8 cellular contexts compared by ENCODE assay signal in the genomic region with DNA sequence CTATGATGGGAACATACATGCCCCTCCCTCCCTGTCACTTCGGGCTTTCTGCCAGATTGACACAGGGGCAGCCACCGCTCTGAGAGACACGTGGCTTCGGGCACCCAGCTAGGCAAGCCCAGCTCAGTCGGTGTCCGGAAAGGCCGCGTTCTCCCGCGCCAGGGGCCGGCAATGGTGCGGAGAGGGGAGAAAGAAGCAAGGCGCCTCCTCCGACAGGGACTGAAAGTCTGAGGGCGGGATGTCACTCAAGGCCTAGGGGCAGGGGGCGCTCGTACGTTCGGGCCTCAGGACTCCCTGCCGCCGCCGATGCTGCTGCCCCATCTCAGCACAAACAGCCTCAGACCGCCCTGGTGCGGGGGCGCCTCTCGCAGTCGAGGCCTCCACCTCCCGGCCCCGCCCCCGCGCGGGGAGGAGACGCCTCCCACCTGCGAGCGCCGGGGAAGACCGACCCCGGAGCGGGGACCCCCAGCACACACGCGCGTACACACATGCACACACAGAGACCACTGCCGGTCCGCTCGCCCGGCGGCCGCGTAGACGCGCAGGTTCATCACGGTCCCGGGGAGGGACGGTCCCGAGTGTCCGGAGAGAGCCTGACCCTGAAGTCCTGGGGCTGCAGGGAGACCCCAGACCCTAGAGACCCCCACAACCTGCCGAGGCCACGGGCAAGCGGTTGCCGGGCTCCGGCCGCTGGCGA.
DNase-seq lines count a peak whose midpoint lies in the region; ATAC-seq and TF ChIP-seq lines count a peak whose summit lies in the region.

No MANE protein-coding gene starts in this region.

- in situ Hi-C loops in GM13976 (cut with MboI; ENCODE audit: low sequenced_read_pairs, unreplicated experiment), result loop anchor here (10.0 kb wide), 1 partner anchor 379 kb away; no protein-coding TSS in a partner anchor

- no peak for TF ChIP-seq CTCF in GM13976 (IDR thresholded peaks at IDR 0.05; ENCODE audit: borderline replicate concordance, control extremely low read depth, extremely low read depth, insufficient read depth, missing control alignments)

- ATAC-seq in GM18858 (IDR thresholded peaks at IDR 0.05; ENCODE audit: unreplicated experiment), result no peak
- no peak for ATAC-seq in GM19035 (IDR thresholded peaks at IDR 0.05; ENCODE audit: unreplicated experiment)

- peak; percentile 69 for DNase-seq in GM13976 (ENCODE audit: low spot score)
- DNase-seq in NCI-H524 treated with DMSO at 0.1 percent for 48 hours (lab: John Stamatoyannopoulos, UW), result peak; percentile 40
- peak; percentile 29 for DNase-seq in activated gamma-delta T cell treated with anti-CD3 and anti-CD28 coated beads, Interleukin-2, amount 50 U/mL, for 16 hours (ENCODE audit: low read depth)
- DNase-seq in islet precursor cell, result peak; percentile 91
- DNase-seq in stimulated activated CD8-positive, alpha-beta memory T cell treated with anti-CD3 and anti-CD28 coated beads, Interleukin-15, amount 100 ng/mL, for 4 hours (ENCODE audit: low read depth in 2 of 2), result peak; percentile 20 to 25
- no peak for DNase-seq in LoVo (ENCODE audit: low spot score)
